In genomic region chr1:229406798-229407197, GRCh38 we compare ENCODE assay signal across 11 cellular contexts. TPM values are rescaled to one million over a fixed set of nuclear protein-coding genes. Genes with fewer than 3 reads are reported as not detected.
A peak's percentile ranks its signal among the peaks of the same experiment; 100 is the strongest.
DNase-seq lines count a peak whose midpoint lies in the region; ATAC-seq and TF ChIP-seq lines count a peak whose summit lies in the region.
"Had no signal": no experiment of that assay in that cellular context is flagged by ENCODE, and none has a peak within 500 bp of the region (broad histone marks: within the 10 kb centered on the region; RNA-seq: fewer than 3 reads in every experiment).

No MANE protein-coding gene starts in this region.

- H3K4me1 ChIP-seq in hepatocyte (ENCODE audit: insufficient read depth) (peaks cover 34% of the 10 kb centered on the region), parathyroid adenoma (no peaks in the 10 kb centered on the region)

- DNase-seq in D341Med (ENCODE audit: low spot score), result peak; percentile 8
- peak; percentile 24 for DNase-seq in NCI-H69 (lab: John Stamatoyannopoulos, UW)
- peak; percentile 35 for DNase-seq in hepatocyte (ENCODE audit: low spot score)
- DNase-seq in T-helper 9 cell, result no peak
- no peak for DNase-seq in iPS-NIHi11 (ENCODE audit: low spot score)
- DNase-seq in glomerular visceral epithelial cell (ENCODE audit: extremely low spot score), result no peak
- DNase-seq in left lobe of liver (ENCODE audit: low spot score), result no peak
- DNase-seq: DMS53; SHP77 treated with DMSO at 0.1 percent for 48 hours; stimulated activated CD4-positive, alpha-beta T cell treated with anti-CD3 and anti-CD28 coated beads, Interleukin-15, amount 100 ng/mL, for 24 hours had no signal

- no peak overlapping the region for H3K4me3 ChIP-seq in hepatocyte
- no peak overlapping the region for H3K4me3 ChIP-seq in parathyroid adenoma (ENCODE audit: low read depth, low read length)

- ATAC-seq in left lobe of liver, result no peak

- H3K9me3 ChIP-seq in hepatocyte (ENCODE audit: low read depth), result no peaks in the 10 kb centered on the region
- no peaks in the 10 kb centered on the region for H3K9me3 ChIP-seq in parathyroid adenoma (ENCODE audit: control insufficient read depth, low read length)

- no peaks in the 10 kb centered on the region for H3K79me2 ChIP-seq in hepatocyte
- no peaks in the 10 kb centered on the region for H3K79me2 ChIP-seq in parathyroid adenoma

- no peaks in the 10 kb centered on the region for H3K36me3 ChIP-seq in hepatocyte (replicated peaks; ENCODE audit: insufficient read depth, low read depth)
- no peaks in the 10 kb centered on the region for H3K36me3 ChIP-seq in parathyroid adenoma (ENCODE audit: control insufficient read depth, insufficient read depth, low read length)

- no peaks in the 10 kb centered on the region for H4K20me1 ChIP-seq in hepatocyte (ENCODE audit: insufficient read depth, poor library complexity, severe bottlenecking)

- H3K9me2 ChIP-seq in hepatocyte (replicated peaks; ENCODE audit: insufficient read depth), result no peaks in the 10 kb centered on the region

- H3K27me3 ChIP-seq in hepatocyte, result peaks cover 19% of the 10 kb centered on the region
- H3K27me3 ChIP-seq in parathyroid adenoma (ENCODE audit: control insufficient read depth, insufficient read depth, low read length), result peaks cover 14% of the 10 kb centered on the region

- H3K9ac ChIP-seq in parathyroid adenoma, result no peak overlapping the region

- TF ChIP-seq CTCF in hepatocyte (IDR thresholded peaks at IDR 0.05; ENCODE audit: poor library complexity) (no peak), parathyroid adenoma (IDR thresholded peaks at IDR 0.05) (no peak)

- H3K27ac ChIP-seq in hepatocyte, result no peak overlapping the region
- H3K27ac ChIP-seq in parathyroid adenoma, result no peak overlapping the region

- peak overlapping the region; percentile 96 for H3K4me2 ChIP-seq in hepatocyte
- H3K4me2 ChIP-seq in parathyroid adenoma (ENCODE audit: low read length), result no peak overlapping the region

- WGBS in hepatocyte (ENCODE audit: low lambda C conversion rate, missing lambda C conversion rate), result 5% methylated on average over 9 of the region's 10 CpGs

- peak overlapping the region; percentile 60 for H2AFZ ChIP-seq in hepatocyte
- peak overlapping the region; percentile 46 for H2AFZ ChIP-seq in parathyroid adenoma

RNA-seq across cellular contexts. Expression of gene ACTA1, which starts 27.1 kb away (rescaled TPM):
- 0.12 and 0.33 TPM in 2 replicates for total RNA-seq in hepatocyte
- 0.28 and 1.0 TPM in 2 replicates for polyA plus RNA-seq in hepatocyte
- not detected for total RNA-seq in left lobe of liver

Comparison
In these comparisons a context has a peak if more than half of its experiments do, and no peak if none do; other contexts are left out.
1. DNase-seq: peak in D341Med (single experiment), NCI-H69 (single experiment) and hepatocyte (single experiment); none in T-helper 9 cell (single experiment), iPS-NIHi11 (single experiment), glomerular visceral epithelial cell (single experiment) and left lobe of liver (single experiment).